Comparison of ENCODE assay signal across 22 cellular contexts in genomic region chr2:51649366-51649765, GRCh38.
DNase-seq lines count a peak whose midpoint lies in the region; ATAC-seq and TF ChIP-seq lines count a peak whose summit lies in the region.
"Had no signal": no experiment of that assay in that cellular context is flagged by ENCODE, and none has a peak within 500 bp of the region (broad histone marks: within the 10 kb centered on the region; RNA-seq: fewer than 3 reads in every experiment).

No MANE protein-coding gene starts in this region.

- H3K4me1 ChIP-seq in SK-N-SH (ENCODE audit: control insufficient read depth in 1 of 2, insufficient read depth in 2 of 2, low read depth in 1 of 2, low read length in 1 of 2) = no peaks in the 10 kb centered on the region
- no peaks in the 10 kb centered on the region for H3K4me1 ChIP-seq in ascending aorta
- H3K4me1 ChIP-seq: BLaER1 treated with 17β-estradiol and CSF1 and Interleukin-3, amounts not matched to agents 10 nM and 100 nM; HAP-1 had no signal

- CTCF ChIA-PET in SK-N-SH (lab: Yijun Ruan, JAX) (no interaction called here), RWPE1 (lab: Yijun Ruan, JAX) (no interaction called here)

- 0 out of 2 replicates have a peak, but pooled peaks have one; percentile 11 for TF ChIP-seq RAD21 in SK-N-SH (IDR thresholded peaks at IDR 0.05; ENCODE audit: low read length)

- ATAC-seq in SK-N-SH treated with all-trans-retinoic acid at 6 μM for 48 hours = no peak
- ATAC-seq: CD8-positive, alpha-beta T cell; Right ventricle myocardium inferior had no signal

- H3K27ac Mint-ChIP-seq in nephron = no peak overlapping the region
- H3K27ac Mint-ChIP-seq: CD8-positive, alpha-beta T cell had no signal

- H3K27ac ChIP-seq in SK-N-SH (ENCODE audit: low read depth in 2 of 2, low read length in 1 of 2) = no peak overlapping the region
- H3K27ac ChIP-seq in ascending aorta = no peak overlapping the region
- no peak overlapping the region for H3K27ac ChIP-seq in RWPE1
- H3K27ac ChIP-seq: 22Rv1; BLaER1 treated with 17β-estradiol and CSF1 and Interleukin-3, amounts not matched to agents 10 nM and 100 nM; KMS-11 had no signal

- no peaks in the 10 kb centered on the region for H3F3A ChIP-seq in SK-N-SH (replicated peaks; ENCODE audit: insufficient read depth)

- no peaks in the 10 kb centered on the region for H3K36me3 Mint-ChIP-seq in nephron (ENCODE audit: low read depth)
- H3K36me3 Mint-ChIP-seq: CD8-positive, alpha-beta T cell had no signal

- H3K4me3 ChIP-seq in SK-N-SH (ENCODE audit: low read depth in 2 of 2, low read length in 1 of 2) (no peak overlapping the region), choroid plexus epithelial cell (ENCODE audit: low read depth, low read length) (no peak overlapping the region), ascending aorta (no peak overlapping the region)
- H3K4me3 ChIP-seq: BLaER1 treated with 17β-estradiol and CSF1 and Interleukin-3, amounts not matched to agents 10 nM and 100 nM; HAP-1 had no signal

- H3K9me2 ChIP-seq in SK-N-SH = no peaks in the 10 kb centered on the region

- no peaks in the 10 kb centered on the region for H3K27me3 Mint-ChIP-seq in nephron (ENCODE audit: low read depth)

- H3K9me3 Mint-ChIP-seq in nephron = no peaks in the 10 kb centered on the region

- no peaks in the 10 kb centered on the region for H3K9me3 ChIP-seq in SK-N-SH
- no peaks in the 10 kb centered on the region for H3K9me3 ChIP-seq in ascending aorta
- H3K9me3 ChIP-seq: BLaER1 treated with 17β-estradiol and CSF1 and Interleukin-3, amounts not matched to agents 10 nM and 100 nM; HAP-1 had no signal

- intact Hi-C loops in ascending aorta (cut with DNase I) = no loop called here

- H2AFZ ChIP-seq in SK-N-SH (ENCODE audit: low read depth) = no peak overlapping the region

- H3K4me1 Mint-ChIP-seq in nephron = no peaks in the 10 kb centered on the region

- POLR2A ChIA-PET in SK-N-SH (lab: Yijun Ruan, JAX) = no interaction called here
- POLR2A ChIA-PET in RWPE1 (lab: Yijun Ruan, JAX; ENCODE audit: low non-redundant PET) = no interaction called here

- WGBS in SK-N-SH (ENCODE audit: low lambda C conversion rate) = 81% methylated on average over 1 of the region's 1 CpG

- DNase-seq in SK-N-SH (no peak), choroid plexus epithelial cell (ENCODE audit: low read depth) (peak; percentile 18), pons (ENCODE audit: low spot score) (no peak), ascending aorta (ENCODE audit: low spot score in 2 of 2) (no peak), RWPE1 (ENCODE audit: low spot score) (no peak)
- no peak for DNase-seq in stimulated activated CD8-positive, alpha-beta memory T cell treated with anti-CD3 and anti-CD28 coated beads, Interleukin-4, amount 100 ng/mL, for 48 hours
- DNase-seq: ACHN; CD8-positive, alpha-beta T cell; DND-41; MV-4-11; NCI-H1694; NCI-H2081 treated with DMSO at 0.1 percent for 48 hours; NCI-H2171 treated with DMSO at 0.1 percent for 48 hours; NCI-H524 treated with DMSO at 0.1 percent for 48 hours; NCI-H82 had no signal

- TF ChIP-seq EP300 in SK-N-SH (IDR thresholded peaks at IDR 0.05; ENCODE audit: borderline replicate concordance in 1 of 2, low read depth in 1 of 2, low read length in 1 of 2) = no peak

- no peak overlapping the region for H3K4me3 Mint-ChIP-seq in nephron
- H3K4me3 Mint-ChIP-seq: CD8-positive, alpha-beta T cell had no signal

- no peaks in the 10 kb centered on the region for H3K79me2 ChIP-seq in SK-N-SH (ENCODE audit: insufficient read depth)

- no peak overlapping the region for H3K9ac ChIP-seq in SK-N-SH
- H3K9ac ChIP-seq: BLaER1 treated with 17β-estradiol and CSF1 and Interleukin-3, amounts not matched to agents 10 nM and 100 nM; KMS-11 had no signal

- no peaks in the 10 kb centered on the region for H3K36me3 ChIP-seq in SK-N-SH (replicated peaks in 1 of 2; ENCODE audit: control insufficient read depth in 1 of 2, insufficient read depth in 2 of 2, low read length in 1 of 2)
- no peaks in the 10 kb centered on the region for H3K36me3 ChIP-seq in ascending aorta
- H3K36me3 ChIP-seq: BLaER1 treated with 17β-estradiol and CSF1 and Interleukin-3, amounts not matched to agents 10 nM and 100 nM; HAP-1 had no signal

- H3K27me3 ChIP-seq in SK-N-SH (ENCODE audit: insufficient read depth) (no peaks in the 10 kb centered on the region), ascending aorta (no peaks in the 10 kb centered on the region)
- H3K27me3 ChIP-seq: BLaER1 treated with 17β-estradiol and CSF1 and Interleukin-3, amounts not matched to agents 10 nM and 100 nM had no signal

- TF ChIP-seq CTCF in SK-N-SH (IDR thresholded peaks at IDR 0.05) = no peak
- no peak for TF ChIP-seq CTCF in choroid plexus epithelial cell (conservative IDR thresholded peaks at IDR 0.05; ENCODE audit: low read depth, low read length)
- peak in 2 of 3 experiments; percentile 12 to 22 for TF ChIP-seq CTCF in nephron (IDR thresholded peaks at IDR 0.05; ENCODE audit: unreplicated experiment in 3 of 3)
- no peak for TF ChIP-seq CTCF in ascending aorta (IDR thresholded peaks at IDR 0.05)
- TF ChIP-seq CTCF in RWPE1 (conservative IDR thresholded peaks at IDR 0.05; ENCODE audit: low read depth) = no peak

- H3K4me2 ChIP-seq in SK-N-SH = no peak overlapping the region
- H3K4me2 ChIP-seq: BLaER1 treated with 17β-estradiol and CSF1 and Interleukin-3, amounts not matched to agents 10 nM and 100 nM; KMS-11 had no signal

- no peaks in the 10 kb centered on the region for H4K20me1 ChIP-seq in SK-N-SH (ENCODE audit: insufficient read depth)
- H4K20me1 ChIP-seq: BLaER1 treated with 17β-estradiol and CSF1 and Interleukin-3, amounts not matched to agents 10 nM and 100 nM had no signal

TF ChIP-seq in SK-N-SH, 30 proteins besides CTCF, POLR2A, EP300 and RAD21 (continues in another document):
- TF ChIP-seq USF2 (IDR thresholded peaks at IDR 0.05; ENCODE audit: borderline replicate concordance, low read depth, low read length) = no peak
- no peak for TF ChIP-seq MXI1 (IDR thresholded peaks at IDR 0.05; ENCODE audit: low read depth, low read length)
- no peak for TF ChIP-seq ZBTB33 (IDR thresholded peaks at IDR 0.05; ENCODE audit: borderline replicate concordance, low read depth)
- TF ChIP-seq CHD2 (IDR thresholded peaks at IDR 0.05; ENCODE audit: low read length, partially characterized antibody) = no peak
- no peak for TF ChIP-seq GABPA (IDR thresholded peaks at IDR 0.05; ENCODE audit: low read depth)
- TF ChIP-seq MEF2A (IDR thresholded peaks at IDR 0.05; ENCODE audit: borderline replicate concordance, low read depth) = no peak
- no peak for TF ChIP-seq POLR2AphosphoS5 (IDR thresholded peaks at IDR 0.05; ENCODE audit: low read depth, low read length)

TF ChIP-seq in SK-N-SH treated with all-trans-retinoic acid at 6 μM for 48 hours, 23 proteins besides CTCF, POLR2A, EP300 and RAD21:
- TF ChIP-seq RARB (CRISPR knock-in tag; IDR thresholded peaks at IDR 0.05) = no peak
- TF ChIP-seq ZNF8 (CRISPR knock-in tag; IDR thresholded peaks at IDR 0.05) = no peak
- no peak for TF ChIP-seq CSDC2 (CRISPR knock-in tag; IDR thresholded peaks at IDR 0.05)
- no peak for TF ChIP-seq ESRRG (CRISPR knock-in tag; IDR thresholded peaks at IDR 0.05)
- TF ChIP-seq TSHZ2 (CRISPR knock-in tag; IDR thresholded peaks at IDR 0.05) = no peak
- TF ChIP-seq ZC3H10 (CRISPR knock-in tag; IDR thresholded peaks at IDR 0.05) = no peak
- TF ChIP-seq PPARA (CRISPR knock-in tag; IDR thresholded peaks at IDR 0.05; ENCODE audit: borderline replicate concordance) = no peak

Comparison
In these comparisons a context has a peak if more than half of its experiments do, and no peak if none do; other contexts are left out.
1. CTCF ChIP-seq: peak in nephron (2 of 3); none in SK-N-SH (single experiment), choroid plexus epithelial cell (single experiment), ascending aorta (0 of 3) and RWPE1 (single experiment).